ENCODE assay signal across 1 cellular context in the genomic region with DNA sequence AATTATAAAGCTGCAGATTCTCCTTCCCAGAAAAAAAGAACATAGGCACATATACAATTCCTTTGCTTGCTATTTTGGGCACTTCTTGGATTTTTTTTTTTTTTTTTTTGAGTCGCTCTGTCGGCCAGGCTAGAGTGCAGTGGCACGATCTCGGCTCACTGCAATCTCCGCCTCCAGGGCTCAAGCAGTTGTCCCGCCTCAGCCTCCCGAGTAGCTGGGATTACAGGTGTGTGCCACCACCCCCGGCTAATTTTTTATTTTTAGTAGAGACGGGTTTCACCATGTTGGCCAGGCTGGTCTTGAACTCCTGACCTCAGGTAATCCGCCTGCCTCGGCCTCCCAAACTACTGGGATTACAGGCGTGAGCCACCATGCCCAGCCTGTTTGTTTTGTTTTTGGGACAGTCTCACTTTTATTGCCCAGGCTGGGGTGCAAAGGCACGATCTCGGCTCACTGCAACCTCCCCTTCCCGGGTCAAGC.
TF ChIP-seq lines count a peak whose summit lies in the region.

No MANE protein-coding gene starts in this region.

TF ChIP-seq in K562, 482 proteins besides CTCF, POLR2A, EP300 and RAD21:
- TF ChIP-seq RFX7 (CRISPR knock-in tag; IDR thresholded peaks at IDR 0.05) (0 out of 2 replicates have a peak, but pooled peaks have one; percentile 7), BCOR (IDR thresholded peaks at IDR 0.05) (0 out of 2 replicates have a peak, but pooled peaks have one; percentile 42)
- TF ChIP-seq, protein P1, sequence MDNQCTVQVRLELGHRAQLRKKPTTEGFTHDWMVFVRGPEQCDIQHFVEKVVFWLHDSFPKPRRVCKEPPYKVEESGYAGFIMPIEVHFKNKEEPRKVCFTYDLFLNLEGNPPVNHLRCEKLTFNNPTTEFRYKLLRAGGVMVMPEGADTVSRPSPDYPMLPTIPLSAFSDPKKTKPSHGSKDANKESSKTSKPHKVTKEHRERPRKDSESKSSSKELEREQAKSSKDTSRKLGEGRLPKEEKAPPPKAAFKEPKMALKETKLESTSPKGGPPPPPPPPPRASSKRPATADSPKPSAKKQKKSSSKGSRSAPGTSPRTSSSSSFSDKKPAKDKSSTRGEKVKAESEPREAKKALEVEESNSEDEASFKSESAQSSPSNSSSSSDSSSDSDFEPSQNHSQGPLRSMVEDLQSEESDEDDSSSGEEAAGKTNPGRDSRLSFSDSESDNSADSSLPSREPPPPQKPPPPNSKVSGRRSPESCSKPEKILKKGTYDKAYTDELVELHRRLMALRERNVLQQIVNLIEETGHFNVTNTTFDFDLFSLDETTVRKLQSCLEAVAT (IDR thresholded peaks at IDR 0.05), result peak in 1 of 2 experiments; percentile 77; a peak in 1 of 4 replicates
